Comparison of ENCODE assay signal across 1 cellular context in the genomic region with DNA sequence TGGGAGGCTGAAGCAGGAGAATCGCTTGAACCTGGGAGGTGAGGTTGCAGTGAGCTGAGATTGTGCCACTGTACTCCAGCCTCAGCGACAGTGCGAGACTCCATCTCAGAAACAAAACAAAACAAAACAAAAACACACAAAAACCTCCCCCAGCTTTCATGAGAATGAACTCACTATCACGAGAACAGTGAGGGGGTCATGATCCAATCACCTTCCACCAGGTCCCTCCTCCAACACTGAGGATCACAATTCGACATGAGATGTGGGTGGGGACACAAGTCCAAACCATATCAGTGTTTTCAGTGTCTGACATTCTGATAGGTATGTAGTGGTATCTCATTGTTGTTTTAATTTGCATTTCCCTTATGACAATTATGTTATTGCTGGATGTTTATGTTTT.
A peak's percentile ranks its signal among the peaks of the same experiment; 100 is the strongest.
TF ChIP-seq lines count a peak whose summit lies in the region.

No MANE protein-coding gene starts in this region.

TF ChIP-seq in K562, 482 proteins besides CTCF, POLR2A, EP300 and RAD21 (continued from another document):
- no peak for TF ChIP-seq ZNF407 (IDR thresholded peaks at IDR 0.05; ENCODE audit: low read depth)
- TF ChIP-seq, protein P1, sequence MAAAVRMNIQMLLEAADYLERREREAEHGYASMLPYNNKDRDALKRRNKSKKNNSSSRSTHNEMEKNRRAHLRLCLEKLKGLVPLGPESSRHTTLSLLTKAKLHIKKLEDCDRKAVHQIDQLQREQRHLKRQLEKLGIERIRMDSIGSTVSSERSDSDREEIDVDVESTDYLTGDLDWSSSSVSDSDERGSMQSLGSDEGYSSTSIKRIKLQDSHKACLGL (CRISPR knock-in tag; IDR thresholded peaks at IDR 0.05; ENCODE audit: borderline replicate concordance, poor library complexity, severe bottlenecking): no peak
- TF ChIP-seq SRSF1 (IDR thresholded peaks at IDR 0.05; ENCODE audit: low read depth, low read length): no peak
- no peak for TF ChIP-seq ASH1L (IDR thresholded peaks at IDR 0.05; ENCODE audit: borderline replicate concordance, low read depth, partially characterized antibody)
- no peak for TF ChIP-seq SMARCC2 (IDR thresholded peaks at IDR 0.05; ENCODE audit: low read depth)
- TF ChIP-seq, protein P2, sequence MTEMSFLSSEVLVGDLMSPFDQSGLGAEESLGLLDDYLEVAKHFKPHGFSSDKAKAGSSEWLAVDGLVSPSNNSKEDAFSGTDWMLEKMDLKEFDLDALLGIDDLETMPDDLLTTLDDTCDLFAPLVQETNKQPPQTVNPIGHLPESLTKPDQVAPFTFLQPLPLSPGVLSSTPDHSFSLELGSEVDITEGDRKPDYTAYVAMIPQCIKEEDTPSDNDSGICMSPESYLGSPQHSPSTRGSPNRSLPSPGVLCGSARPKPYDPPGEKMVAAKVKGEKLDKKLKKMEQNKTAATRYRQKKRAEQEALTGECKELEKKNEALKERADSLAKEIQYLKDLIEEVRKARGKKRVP (CRISPR knock-in tag; IDR thresholded peaks at IDR 0.05): no peak
- no peak for TF ChIP-seq BCL6 (CRISPR knock-in tag; IDR thresholded peaks at IDR 0.05)
- 0 out of 4 replicates have a peak, but pooled peaks of 1 of the 2 experiments have one; percentile 33 for TF ChIP-seq FOXK2 (conservative IDR thresholded peaks at IDR 0.05 in 1 of 2, IDR thresholded peaks at IDR 0.05 in 1 of 2; ENCODE audit: low read depth in 2 of 2)
- TF ChIP-seq MTA3 (IDR thresholded peaks at IDR 0.05; ENCODE audit: borderline replicate concordance): no peak
- TF ChIP-seq TBL1XR1 (IDR thresholded peaks at IDR 0.05; ENCODE audit: low read length in 2 of 2): no peak
- TF ChIP-seq, protein P3, sequence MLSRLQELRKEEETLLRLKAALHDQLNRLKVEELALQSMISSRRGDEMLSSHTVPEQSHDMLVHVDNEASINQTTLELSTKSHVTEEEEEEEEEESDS (CRISPR knock-in tag; IDR thresholded peaks at IDR 0.05): no peak
